In genomic region chr2:44943031-44943692, GRCh38 we compare ENCODE assay signal across 1 cellular context.
TF ChIP-seq lines count a peak whose summit lies in the region.

No MANE protein-coding gene starts in this region.

TF ChIP-seq in SK-N-SH, 30 proteins besides CTCF, POLR2A, EP300 and RAD21 (continued from another document):
- TF ChIP-seq REST (IDR thresholded peaks at IDR 0.05; ENCODE audit: low read depth, low read length) (no peak), MEF2A (IDR thresholded peaks at IDR 0.05; ENCODE audit: borderline replicate concordance, low read depth) (no peak), JUND (IDR thresholded peaks at IDR 0.05) (no peak)
- TF ChIP-seq, protein P1, sequence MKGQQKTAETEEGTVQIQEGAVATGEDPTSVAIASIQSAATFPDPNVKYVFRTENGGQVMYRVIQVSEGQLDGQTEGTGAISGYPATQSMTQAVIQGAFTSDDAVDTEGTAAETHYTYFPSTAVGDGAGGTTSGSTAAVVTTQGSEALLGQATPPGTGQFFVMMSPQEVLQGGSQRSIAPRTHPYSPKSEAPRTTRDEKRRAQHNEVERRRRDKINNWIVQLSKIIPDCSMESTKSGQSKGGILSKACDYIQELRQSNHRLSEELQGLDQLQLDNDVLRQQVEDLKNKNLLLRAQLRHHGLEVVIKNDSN (IDR thresholded peaks at IDR 0.05; ENCODE audit: borderline replicate concordance, low read depth) = no peak
